In the genomic region with DNA sequence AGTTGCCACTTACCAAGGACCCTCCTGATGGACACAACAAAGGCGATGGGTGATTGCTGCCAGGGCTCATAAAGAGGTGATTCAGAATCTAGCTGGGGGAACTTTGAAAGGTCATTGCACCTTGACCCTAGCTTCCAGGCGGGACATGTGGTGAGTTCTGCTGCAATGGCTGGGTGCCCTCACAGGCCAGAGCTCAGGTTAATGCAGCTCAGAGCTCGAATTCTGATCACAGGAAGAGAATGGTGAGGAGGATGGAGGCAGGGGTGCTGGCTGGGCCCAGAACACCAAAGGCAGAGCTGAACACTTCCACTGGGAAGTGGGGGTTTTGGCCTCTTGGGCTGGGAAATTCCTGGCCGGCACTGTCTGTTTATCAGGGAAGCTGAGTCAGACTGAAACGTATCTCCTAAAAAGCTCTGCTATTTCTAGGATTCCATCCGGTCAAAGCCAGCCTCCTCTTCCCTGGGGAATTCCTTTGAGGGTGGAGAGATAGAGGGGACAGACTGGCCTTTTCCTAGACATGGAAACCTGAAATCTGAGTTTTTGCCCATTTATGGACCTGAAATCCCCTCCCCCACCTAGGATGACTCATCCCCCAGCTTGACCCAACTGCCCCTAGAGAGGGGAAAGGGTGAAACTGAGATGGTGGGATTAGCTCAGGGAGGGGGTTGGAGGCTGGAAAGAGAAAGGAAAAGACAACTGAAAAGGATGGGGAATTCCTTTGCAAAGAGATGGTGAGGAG, we compare ENCODE assay signal across 8 cellular contexts. TPM values are rescaled to one million over a fixed set of nuclear protein-coding genes. Genes with fewer than 3 reads are reported as not detected.
DNase-seq lines count a peak whose midpoint lies in the region; ATAC-seq, FAIRE-seq and TF ChIP-seq lines count a peak whose summit lies in the region.

No MANE protein-coding gene starts in this region.

- H3K9ac ChIP-seq in astrocyte (ENCODE audit: low read length) (peak overlapping the region; percentile 78), iPS-20b (ENCODE audit: low read depth, low read length) (peak overlapping the region; percentile 85)

- WGBS in lower leg skin, 2 donors, result 47 to 56% methylated on average over 6 of the region's 6 CpGs

- POLR2A ChIA-PET in HEK293 (lab: Yijun Ruan, JAX), result interaction anchor here (1.0 to 4.2 kb wide), 7 partner anchors 9 to 31 kb away, joined by 3 to 23 read pairs (median 5); partner anchors contain the start of gene NUAK2

- CTCF ChIA-PET in HEK293 (lab: Yijun Ruan, JAX), result interaction anchor here (0.5 to 2.4 kb wide), 9 partner anchors 10 to 229 kb away, joined by 3 to 9 read pairs (median 6); no protein-coding TSS in a partner anchor

- H2AFZ ChIP-seq in astrocyte (ENCODE audit: low read depth, low read length), result no peak overlapping the region

- no peaks in the 10 kb centered on the region for H4K20me1 ChIP-seq in astrocyte (ENCODE audit: insufficient read depth, low read length)

- H3K27me3 ChIP-seq in astrocyte (ENCODE audit: insufficient read depth, low read length), result no peaks in the 10 kb centered on the region
- no peaks in the 10 kb centered on the region for H3K27me3 ChIP-seq in iPS-20b (ENCODE audit: insufficient read depth, low read length)

- H3K36me3 ChIP-seq in HEK293 (ENCODE audit: control insufficient read depth in 2 of 2, insufficient read depth in 1 of 2, low read length in 2 of 2), result no peaks in the 10 kb centered on the region
- H3K36me3 ChIP-seq in astrocyte (ENCODE audit: insufficient read depth, low read length), result no peaks in the 10 kb centered on the region
- no peaks in the 10 kb centered on the region for H3K36me3 ChIP-seq in iPS-20b (ENCODE audit: insufficient read depth, low read depth, low read length)

- no peaks in the 10 kb centered on the region for H3K79me2 ChIP-seq in astrocyte (ENCODE audit: insufficient read depth, low read length)

- H3K4me1 Mint-ChIP-seq in astrocyte (ENCODE audit: low read depth, unreplicated experiment), result peaks cover 55% of the 10 kb centered on the region
- H3K4me1 Mint-ChIP-seq in stimulated activated memory B cell treated with anti-CD40 and anti-IgM and Interleukin-4, amounts not matched to agents 10 μg/mL and 1 μg/mL and 100 μg/mL, for 72 hours, result peaks cover 63% of the 10 kb centered on the region

- DNase-seq in astrocyte (ENCODE audit: low read depth) (peak; percentile 89), NCI-H774 (lab: John Stamatoyannopoulos, UW) (no peak), caudate nucleus (lab: John Stamatoyannopoulos, UW) (no peak), lower leg skin (ENCODE audit: low spot score in 2 of 2) (no peak), NCI-H526 treated with DMSO at 0.1 percent for 48 hours (lab: John Stamatoyannopoulos, UW) (no peak)

- peak; percentile 17 for FAIRE-seq in astrocyte (lab: Jason Lieb, UNC)

- H3K4me1 ChIP-seq in HEK293 (ENCODE audit: control insufficient read depth, insufficient read depth, low read length), result peaks cover 5% of the 10 kb centered on the region
- peaks cover 33% of the 10 kb centered on the region for H3K4me1 ChIP-seq in astrocyte (ENCODE audit: insufficient read depth, low read length)
- peaks cover 40% of the 10 kb centered on the region for H3K4me1 ChIP-seq in iPS-20b (ENCODE audit: insufficient read depth, low read length)

- H3K9me3 Mint-ChIP-seq in astrocyte (ENCODE audit: unreplicated experiment), result no peaks in the 10 kb centered on the region
- no peaks in the 10 kb centered on the region for H3K9me3 Mint-ChIP-seq in stimulated activated memory B cell treated with anti-CD40 and anti-IgM and Interleukin-4, amounts not matched to agents 10 μg/mL and 1 μg/mL and 100 μg/mL, for 72 hours

- no peaks in the 10 kb centered on the region for H3K27me3 Mint-ChIP-seq in astrocyte (ENCODE audit: low read depth, unreplicated experiment)
- H3K27me3 Mint-ChIP-seq in stimulated activated memory B cell treated with anti-CD40 and anti-IgM and Interleukin-4, amounts not matched to agents 10 μg/mL and 1 μg/mL and 100 μg/mL, for 72 hours, result no peaks in the 10 kb centered on the region

- H3K4me2 ChIP-seq in astrocyte (ENCODE audit: low read length), result peak overlapping the region; percentile 75

- H3K27ac Mint-ChIP-seq in astrocyte (ENCODE audit: unreplicated experiment), result peak overlapping the region; percentile 100
- peak overlapping the region; percentile 58 for H3K27ac Mint-ChIP-seq in stimulated activated memory B cell treated with anti-CD40 and anti-IgM and Interleukin-4, amounts not matched to agents 10 μg/mL and 1 μg/mL and 100 μg/mL, for 72 hours

- TF ChIP-seq POLR2A in lower leg skin (IDR thresholded peaks at IDR 0.05), result no peak

- H3K4me3 Mint-ChIP-seq in astrocyte (ENCODE audit: unreplicated experiment), result peak overlapping the region; percentile 57
- H3K4me3 Mint-ChIP-seq in stimulated activated memory B cell treated with anti-CD40 and anti-IgM and Interleukin-4, amounts not matched to agents 10 μg/mL and 1 μg/mL and 100 μg/mL, for 72 hours, result no peak overlapping the region

- H3K9me3 ChIP-seq in HEK293 (ENCODE audit: control insufficient read depth, insufficient read depth, low read depth, low read length), result no peaks in the 10 kb centered on the region
- no peaks in the 10 kb centered on the region for H3K9me3 ChIP-seq in astrocyte (ENCODE audit: insufficient read depth, low read depth, low read length)
- H3K9me3 ChIP-seq in iPS-20b (ENCODE audit: insufficient read depth, low read depth, low read length), result no peaks in the 10 kb centered on the region

- no peaks in the 10 kb centered on the region for H3K36me3 Mint-ChIP-seq in astrocyte (ENCODE audit: low read depth, unreplicated experiment)
- no peaks in the 10 kb centered on the region for H3K36me3 Mint-ChIP-seq in stimulated activated memory B cell treated with anti-CD40 and anti-IgM and Interleukin-4, amounts not matched to agents 10 μg/mL and 1 μg/mL and 100 μg/mL, for 72 hours

- ATAC-seq in stimulated activated memory B cell treated with anti-CD40 and anti-IgM and Interleukin-4, amounts not matched to agents 10 μg/mL and 1 μg/mL and 100 μg/mL, for 72 hours, result peak; percentile 18

- TF ChIP-seq CTCF in HEK293 (tag by site-specific recombination; IDR thresholded peaks at IDR 0.05) (no peak), astrocyte (IDR thresholded peaks at IDR 0.05; ENCODE audit: insufficient read depth, low read depth, low read length) (no peak), lower leg skin (IDR thresholded peaks at IDR 0.05) (no peak)

- peak overlapping the region; percentile 7; the same call in 1 of the 2 replicates for H3K27ac ChIP-seq in HEK293 (ENCODE audit: extremely low read depth, low read depth, low read length)
- H3K27ac ChIP-seq in astrocyte (ENCODE audit: low read depth, low read length), result peak overlapping the region; percentile 93
- H3K27ac ChIP-seq in iPS-20b (ENCODE audit: low read length), result peak overlapping the region; percentile 98
- H3K27ac ChIP-seq in caudate nucleus (ENCODE audit: low read depth, low read length), result no peak overlapping the region

- H3K4me3 ChIP-seq in HEK293 (ENCODE audit: low read depth, low read length) (no peak overlapping the region), astrocyte (ENCODE audit: insufficient read depth, low read depth, low read length) (peak overlapping the region; percentile 11), iPS-20b (ENCODE audit: low read length) (peak overlapping the region; percentile 31; the same call in 1 of the 2 replicates), lower leg skin (ENCODE audit: low read depth, poor library complexity, severe bottlenecking) (no peak overlapping the region)

- intact Hi-C loops in lower leg skin (cut with DNase I; ENCODE audit: low total_unique reads), result no loop called here

TF ChIP-seq in HEK293, 187 proteins besides CTCF, POLR2A, EP300 and RAD21 (continues in another document):
- TF ChIP-seq ZNF16 (tag by site-specific recombination; IDR thresholded peaks at IDR 0.05; ENCODE audit: low read depth) (no peak), EGR2 (tag by site-specific recombination; IDR thresholded peaks at IDR 0.05; ENCODE audit: low read depth) (no peak), ZIC2 (tag by site-specific recombination; IDR thresholded peaks at IDR 0.05) (peak; percentile 24; the same call in 1 of the 2 replicates), ZNF202 (tag by site-specific recombination; IDR thresholded peaks at IDR 0.05; ENCODE audit: borderline replicate concordance) (no peak), ZBTB17 (tag by site-specific recombination; IDR thresholded peaks at IDR 0.05) (peak; percentile 48; the same call in 1 of the 2 replicates), ZNF324 (tag by site-specific recombination; IDR thresholded peaks at IDR 0.05) (no peak), PRDM6 (tag by site-specific recombination; IDR thresholded peaks at IDR 0.05) (peak; percentile 70; the same call in 1 of the 2 replicates), TRIM28 (IDR thresholded peaks at IDR 0.05; ENCODE audit: borderline replicate concordance, low read length) (peak; percentile 49; the same call in 1 of the 2 replicates), KLF8 (tag by site-specific recombination; IDR thresholded peaks at IDR 0.05) (peak; percentile 68; the same call in 1 of the 2 replicates), KLF17 (tag by site-specific recombination; IDR thresholded peaks at IDR 0.05) (peak; percentile 63; the same call in 1 of the 2 replicates), ZEB2 (tag by site-specific recombination; IDR thresholded peaks at IDR 0.05) (peak; percentile 76), ZFP69B (tag by site-specific recombination; IDR thresholded peaks at IDR 0.05) (peak; percentile 22; the same call in 1 of the 2 replicates)

RNA-seq across cellular contexts. Expression of gene NUAK2, which starts 27.2 kb away (rescaled TPM):
- total RNA-seq in astrocyte (35.3 and 49.4 TPM in 2 replicates), lower leg skin (10 to 100 TPM; 31.9 to 39.2 (median 32.3) TPM)

Comparison
In these comparisons a context has a peak if more than half of its experiments do, and no peak if none do; other contexts are left out.
1. H3K4me3 ChIP-seq: peak in astrocyte (single experiment) and iPS-20b (single experiment); none in HEK293 (single experiment) and lower leg skin (single experiment).